In the genomic region with DNA sequence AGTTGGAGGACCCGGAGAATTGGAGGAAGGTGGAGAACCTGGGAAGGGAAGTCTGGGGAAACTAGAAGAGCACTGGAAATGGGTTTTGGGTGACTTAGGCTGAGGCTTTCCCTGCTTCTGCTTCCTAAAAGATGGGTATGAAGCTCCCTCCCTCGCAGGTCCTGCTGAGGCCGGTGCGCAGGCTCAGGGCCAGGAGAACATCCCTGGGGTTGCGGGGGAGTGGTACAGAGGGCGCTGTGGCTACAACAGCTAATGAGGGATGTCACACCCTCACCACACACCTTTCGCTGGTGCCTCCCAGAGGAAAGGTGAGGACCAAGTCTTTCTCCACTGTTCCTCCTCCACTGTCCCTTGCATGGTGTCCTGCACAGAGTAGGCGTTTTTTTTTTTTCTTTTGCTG, we compare ENCODE assay signal across 1 cellular context.
TF ChIP-seq lines count a peak whose summit lies in the region.

No MANE protein-coding gene starts in this region.

TF ChIP-seq in H1, 55 proteins besides CTCF, POLR2A, EP300 and RAD21:
- TF ChIP-seq KDM5A (IDR thresholded peaks at IDR 0.05; ENCODE audit: low read length) (no peak), SAP30 (IDR thresholded peaks at IDR 0.05; ENCODE audit: insufficient read depth, insufficient replicate concordance, low read length) (no peak)
